In genomic region chr12:108609535-108610335, GRCh38 we compare ENCODE assay signal across 12 cellular contexts. TPM values are rescaled to one million over a fixed set of nuclear protein-coding genes. Genes with fewer than 3 reads are reported as not detected.
A peak's percentile ranks its signal among the peaks of the same experiment; 100 is the strongest.
DNase-seq lines count a peak whose midpoint lies in the region; ATAC-seq, FAIRE-seq and TF ChIP-seq lines count a peak whose summit lies in the region.
"Had no signal": no experiment of that assay in that cellular context is flagged by ENCODE, and none has a peak within 500 bp of the region (broad histone marks: within the 10 kb centered on the region; RNA-seq: fewer than 3 reads in every experiment).

No MANE protein-coding gene starts in this region.

- H3K9me3 ChIP-seq in GM23248 (ENCODE audit: low read depth) (no peaks in the 10 kb centered on the region), right atrium auricular region (no peaks in the 10 kb centered on the region), stomach (no peaks in the 10 kb centered on the region)

- DNase-seq in GM23248 (peak; percentile 93), amniotic stem cell (lab: John Stamatoyannopoulos, UW) (peak; percentile 48), right atrium auricular region (ENCODE audit: low spot score) (peak; percentile 79), stomach (peak; percentile 50), DMS 273 treated with DMSO at 0.1 percent for 48 hours (lab: John Stamatoyannopoulos, UW) (no peak), DMS153 treated with DMSO at 0.1 percent for 48 hours (lab: John Stamatoyannopoulos, UW; ENCODE audit: unreplicated experiment) (no peak), RCC 7860 (ENCODE audit: low spot score) (no peak)
- DNase-seq: activated CD8-positive, alpha-beta memory T cell treated with anti-CD3 and anti-CD28 coated beads, Interleukin-2, amount 10 ng/mL, durations not matched to agents 7 days and 5 days; dermis blood vessel endothelial cell; DMS79; NCI-H1436 had no signal

- H3K4me3 ChIP-seq in GM23248 (no peak overlapping the region), right atrium auricular region (no peak overlapping the region), stomach (no peak overlapping the region)

- peaks cover 27% of the 10 kb centered on the region for H3F3A ChIP-seq in GM23248 (ENCODE audit: insufficient read depth)

- H2AFZ ChIP-seq in GM23248: 0 out of 2 replicates have a peak overlapping the region, but pooled peaks have one; percentile 35

- in situ Hi-C loops in GM23248 (cut with MboI): no loop called here

- no peak for ATAC-seq in HG02763 (IDR thresholded peaks at IDR 0.05; ENCODE audit: unreplicated experiment)
- ATAC-seq: activated CD8-positive, alpha-beta memory T cell treated with anti-CD3 and anti-CD28 coated beads, Interleukin-2, amount 10 ng/mL, durations not matched to agents 7 days and 5 days had no signal

- H3K27me3 ChIP-seq in GM23248 (replicated peaks; ENCODE audit: insufficient read depth) (no peaks in the 10 kb centered on the region), right atrium auricular region (no peaks in the 10 kb centered on the region), stomach (peaks cover 0 to 8% (median 3%) of the 10 kb centered on the region in 3 donors)

- H3K4me1 ChIP-seq in GM23248 (ENCODE audit: insufficient read depth): peaks cover 28% of the 10 kb centered on the region
- peaks cover 0 to 12% of the 10 kb centered on the region in 2 donors for H3K4me1 ChIP-seq in right atrium auricular region
- peaks cover 0 to 20% (median 7%) of the 10 kb centered on the region in 4 donors for H3K4me1 ChIP-seq in stomach

- FAIRE-seq in RCC 7860 (lab: Jason Lieb, UNC): no peak

- H3K27ac ChIP-seq in GM23248 (peak overlapping the region; percentile 42), right atrium auricular region (no peak overlapping the region), stomach (peak overlapping the region in 3 of 5 donors; percentile 19 to 46 (median 42))

- no peaks in the 10 kb centered on the region for H4K20me1 ChIP-seq in GM23248 (ENCODE audit: insufficient read depth)

- no peaks in the 10 kb centered on the region for H3K9me2 ChIP-seq in GM23248 (ENCODE audit: insufficient read depth)

- H3K79me2 ChIP-seq in GM23248 (ENCODE audit: insufficient read depth): no peaks in the 10 kb centered on the region

- peak overlapping the region; percentile 31; the same call in 1 of the 2 replicates for H3K9ac ChIP-seq in GM23248

- no peak for TF ChIP-seq EP300 in stomach (IDR thresholded peaks at IDR 0.05)

- intact Hi-C loops in stomach (cut with DNase I; ENCODE audit: low total_unique reads): no loop called here

- TF ChIP-seq POLR2A in stomach (IDR thresholded peaks at IDR 0.05): no peak

- TF ChIP-seq CTCF in right atrium auricular region (IDR thresholded peaks at IDR 0.05): no peak
- no peak for TF ChIP-seq CTCF in stomach (IDR thresholded peaks at IDR 0.05)

- 18% methylated on average over 19 to 21 of the region's 21 CpGs for WGBS in GM23248 (ENCODE audit: low coverage in 1 of 2, low lambda C conversion rate in 2 of 2, missing lambda C conversion rate in 2 of 2), 2 experiments
- 46 to 62% (median 57%) methylated on average over 13 to 21 of the region's 21 CpGs for WGBS in stomach, 5 donors

- H3K36me3 ChIP-seq in GM23248 (ENCODE audit: low read depth) (no peaks in the 10 kb centered on the region), right atrium auricular region (no peaks in the 10 kb centered on the region), stomach (no peaks in the 10 kb centered on the region)

- peak overlapping the region; percentile 40 for H3K4me2 ChIP-seq in GM23248 (ENCODE audit: unreplicated experiment)

RNA-seq across cellular contexts. Expression of gene TMEM119, which starts 11.9 kb away (rescaled TPM):
- total RNA-seq in GM23248 (2014; rRNA removed; shearing (Covaris generic)): 58.6 and 93.2 TPM in 2 replicates
- polyA plus RNA-seq in GM23248 (2016; fragmentation: Nextera tagmentation; extraction: Ambion mirVana): 55.5 and 58.1 TPM in 2 replicates
- total RNA-seq in right atrium auricular region: 1 to 10 TPM; 1.8 to 5.5 TPM
- total RNA-seq in stomach: 10 to 100 TPM in 2 of 5 donors, under 1 TPM in 2, not detected in 1; 0.45 to 16.2 (median 6.0) TPM
- 10 to 100 TPM in 2 of 3 donors, 1 to 10 TPM in 1; 1.3 to 17.1 (median 14.8) TPM for polyA plus RNA-seq in stomach

RNA-seq across cellular contexts. Expression of gene SELPLG, which starts 24.0 kb away (rescaled TPM):
- total RNA-seq in GM23248 (2014; rRNA removed; shearing (Covaris generic)): 4.4 and 6.1 TPM in 2 replicates
- 6.2 and 6.7 TPM in 2 replicates for polyA plus RNA-seq in GM23248 (2016; fragmentation: Nextera tagmentation; extraction: Ambion mirVana)
- total RNA-seq in right atrium auricular region: 1 to 10 TPM; 3.7 to 7.7 TPM
- total RNA-seq in stomach: 1 to 10 TPM; 1.2 to 6.1 (median 2.4) TPM
- 1 to 10 TPM; 1.7 to 4.1 (median 3.5) TPM for polyA plus RNA-seq in stomach

RNA-seq across cellular contexts. Expression of gene ISCU, which starts 47.3 kb away (rescaled TPM):
- 145 and 159 TPM in 2 replicates for total RNA-seq in GM23248 (2014; rRNA removed; shearing (Covaris generic))
- polyA plus RNA-seq in GM23248 (2016; fragmentation: Nextera tagmentation; extraction: Ambion mirVana) (237 and 240 TPM in 2 replicates), stomach (100 to 1,000 TPM; 140 to 256 (median 177) TPM)
- total RNA-seq in right atrium auricular region (100 to 1,000 TPM; 421 to 433 TPM), stomach (100 to 1,000 TPM in 3 of 5 donors, 10 to 100 TPM in 2; 83.3 to 251 (median 154) TPM)

RNA-seq across cellular contexts. Expression of gene SART3, which starts 48.8 kb away (rescaled TPM):
- total RNA-seq in GM23248 (2014; rRNA removed; shearing (Covaris generic)): 29.7 and 34.0 TPM in 2 replicates
- polyA plus RNA-seq in GM23248 (2016; fragmentation: Nextera tagmentation; extraction: Ambion mirVana): 20.5 and 20.8 TPM in 2 replicates
- total RNA-seq in right atrium auricular region: 10 to 100 TPM; 33.4 to 44.4 TPM
- 100 to 1,000 TPM in 1 of 5 donors, 10 to 100 TPM in 4; 47.2 to 106 (median 56.2) TPM for total RNA-seq in stomach
- 10 to 100 TPM; 11.7 to 12.4 (median 12.0) TPM for polyA plus RNA-seq in stomach

Comparison
In these comparisons a context has a peak if more than half of its experiments do, and no peak if none do; other contexts are left out.
1. DNase-seq: peak in GM23248 (single experiment), amniotic stem cell (single experiment), right atrium auricular region (single experiment) and stomach (single experiment); none in DMS 273 treated with DMSO at 0.1 percent for 48 hours (single experiment), DMS153 treated with DMSO at 0.1 percent for 48 hours (single experiment) and RCC 7860 (single experiment).
2. H3K27ac ChIP-seq: peak in GM23248 (single experiment) and stomach (3 of 5); none in right atrium auricular region (0 of 2).